27 cellular contexts compared by ENCODE assay signal in the genomic region with DNA sequence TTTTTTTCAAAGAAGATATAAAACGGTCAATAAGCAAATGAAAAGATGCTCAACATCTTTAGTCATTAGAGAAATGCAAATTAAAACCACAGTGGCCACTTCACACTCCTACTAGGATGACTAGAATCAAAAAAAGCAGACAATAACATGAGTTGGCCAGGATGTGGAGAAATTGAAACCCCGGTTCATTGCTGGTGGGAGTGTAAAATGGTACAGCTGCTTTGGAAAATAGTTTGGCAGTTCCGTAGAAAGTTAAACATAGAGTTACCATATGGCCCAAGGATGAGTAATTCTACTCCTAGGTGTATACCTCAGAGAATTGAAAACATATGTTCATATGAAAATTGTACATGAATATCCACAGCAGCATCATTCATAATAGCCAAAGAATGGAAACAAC.
"Had no signal": no experiment of that assay in that cellular context is flagged by ENCODE, and none has a peak within 500 bp of the region (broad histone marks: within the 10 kb centered on the region; RNA-seq: fewer than 3 reads in every experiment).

No MANE protein-coding gene starts in this region.

- H3K27ac Mint-ChIP-seq: activated CD4-positive, alpha-beta T cell treated with anti-CD3 and anti-CD28 coated beads, Interleukin-2, amount 10 ng/mL, durations not matched to agents 7 days and 5 days; activated CD8-positive, alpha-beta memory T cell treated with anti-CD3 and anti-CD28 coated beads, Interleukin-2, amount 10 ng/mL, durations not matched to agents 7 days and 5 days; activated CD8-positive, alpha-beta T cell treated with anti-CD3 and anti-CD28 coated beads for 36 hours; activated naive CD8-positive, alpha-beta T cell; effector memory CD8-positive, alpha-beta T cell; memory B cell; naive thymus-derived CD4-positive, alpha-beta T cell; stimulated activated memory B cell treated with anti-CD40 and anti-IgM and Interleukin-4, amounts not matched to agents 10 μg/mL and 1 μg/mL and 100 μg/mL, for 72 hours had no signal

- H3K36me3 ChIP-seq: adrenal gland, ascending aorta, breast epithelium, right lobe of liver, stomach, uterus, WERI-Rb-1 had no signal

- H3K4me3 Mint-ChIP-seq: activated CD4-positive, alpha-beta T cell treated with anti-CD3 and anti-CD28 coated beads, Interleukin-2, amount 10 ng/mL, durations not matched to agents 7 days and 5 days; activated CD8-positive, alpha-beta memory T cell treated with anti-CD3 and anti-CD28 coated beads, Interleukin-2, amount 10 ng/mL, durations not matched to agents 7 days and 5 days; activated CD8-positive, alpha-beta T cell treated with anti-CD3 and anti-CD28 coated beads for 36 hours; activated naive CD8-positive, alpha-beta T cell; central memory CD8-positive, alpha-beta T cell; effector memory CD8-positive, alpha-beta T cell; memory B cell; naive thymus-derived CD4-positive, alpha-beta T cell; neural crest cell; stimulated activated memory B cell treated with anti-CD40 and anti-IgM and Interleukin-4, amounts not matched to agents 10 μg/mL and 1 μg/mL and 100 μg/mL, for 72 hours had no signal

- DNase-seq: activated CD4-positive, alpha-beta T cell treated with anti-CD3 and anti-CD28 coated beads, Interleukin-2, amount 10 ng/mL, durations not matched to agents 7 days and 5 days; activated CD4-positive, CD25-positive, alpha-beta regulatory T cell treated with anti-CD3 and anti-CD28 coated beads, Interleukin-2, amount 50 U/mL, for 72 hours; activated CD8-positive, alpha-beta memory T cell treated with anti-CD3 and anti-CD28 coated beads, Interleukin-2, amount 10 ng/mL, durations not matched to agents 7 days and 5 days; activated CD8-positive, alpha-beta T cell treated with anti-CD3 and anti-CD28 coated beads for 36 hours; activated naive CD4-positive, alpha-beta T cell; activated T-cell treated with anti-CD3 and anti-CD28 coated beads for 4 hours; adrenal gland; effector memory CD8-positive, alpha-beta T cell; left cardiac atrium; mucosa of descending colon; naive thymus-derived CD4-positive, alpha-beta T cell; posterior cingulate gyrus; right lobe of liver; small intestine; stimulated activated CD4-positive, alpha-beta T cell treated with anti-CD3 and anti-CD28 coated beads, Interleukin-2, amount 100 ng/mL, for 24 hours; stomach; trophoblast cell; uterus; WERI-Rb-1 had no signal

- H3K4me3 ChIP-seq: adrenal gland, ascending aorta, breast epithelium, mucosa of descending colon, right lobe of liver, stomach, uterus had no signal

- H3K4me1 Mint-ChIP-seq: activated CD4-positive, alpha-beta T cell treated with anti-CD3 and anti-CD28 coated beads, Interleukin-2, amount 10 ng/mL, durations not matched to agents 7 days and 5 days; activated CD8-positive, alpha-beta memory T cell treated with anti-CD3 and anti-CD28 coated beads, Interleukin-2, amount 10 ng/mL, durations not matched to agents 7 days and 5 days; central memory CD8-positive, alpha-beta T cell; memory B cell; naive thymus-derived CD4-positive, alpha-beta T cell; stimulated activated memory B cell treated with anti-CD40 and anti-IgM and Interleukin-4, amounts not matched to agents 10 μg/mL and 1 μg/mL and 100 μg/mL, for 72 hours had no signal

- H3K27me3 ChIP-seq: adrenal gland, ascending aorta, breast epithelium, right lobe of liver, stomach, uterus had no signal

- H3K9me3 ChIP-seq: adrenal gland, ascending aorta, right lobe of liver, uterus had no signal

- H3K4me1 ChIP-seq: adrenal gland, ascending aorta, breast epithelium, right lobe of liver, stomach, uterus had no signal

- H3K27me3 Mint-ChIP-seq: activated CD4-positive, alpha-beta T cell treated with anti-CD3 and anti-CD28 coated beads, Interleukin-2, amount 10 ng/mL, durations not matched to agents 7 days and 5 days; activated CD8-positive, alpha-beta memory T cell treated with anti-CD3 and anti-CD28 coated beads, Interleukin-2, amount 10 ng/mL, durations not matched to agents 7 days and 5 days; activated CD8-positive, alpha-beta T cell treated with anti-CD3 and anti-CD28 coated beads for 36 hours; activated naive CD8-positive, alpha-beta T cell; central memory CD8-positive, alpha-beta T cell; effector memory CD8-positive, alpha-beta T cell; memory B cell; naive thymus-derived CD4-positive, alpha-beta T cell; stimulated activated memory B cell treated with anti-CD40 and anti-IgM and Interleukin-4, amounts not matched to agents 10 μg/mL and 1 μg/mL and 100 μg/mL, for 72 hours had no signal

- ATAC-seq: activated CD8-positive, alpha-beta memory T cell treated with anti-CD3 and anti-CD28 coated beads, Interleukin-2, amount 10 ng/mL, durations not matched to agents 7 days and 5 days; activated CD8-positive, alpha-beta T cell treated with anti-CD3 and anti-CD28 coated beads for 36 hours; effector memory CD8-positive, alpha-beta T cell; esophagus mucosa; left cardiac atrium; mucosa of descending colon; naive thymus-derived CD4-positive, alpha-beta T cell; right lobe of liver; stimulated activated memory B cell treated with anti-CD40 and anti-IgM and Interleukin-4, amounts not matched to agents 10 μg/mL and 1 μg/mL and 100 μg/mL, for 72 hours had no signal

- H3K27ac ChIP-seq: adrenal gland, ascending aorta, breast epithelium, right lobe of liver, stomach, uterus, WERI-Rb-1 had no signal

- H3K36me3 Mint-ChIP-seq: activated CD8-positive, alpha-beta memory T cell treated with anti-CD3 and anti-CD28 coated beads, Interleukin-2, amount 10 ng/mL, durations not matched to agents 7 days and 5 days; activated naive CD8-positive, alpha-beta T cell; memory B cell; stimulated activated memory B cell treated with anti-CD40 and anti-IgM and Interleukin-4, amounts not matched to agents 10 μg/mL and 1 μg/mL and 100 μg/mL, for 72 hours had no signal
